27 cellular contexts compared by ENCODE assay signal in genomic region chr2:163205696-163206267, GRCh38.
"Had no signal": no experiment of that assay in that cellular context is flagged by ENCODE, and none has a peak within 500 bp of the region (broad histone marks: within the 10 kb centered on the region; RNA-seq: fewer than 3 reads in every experiment).

No MANE protein-coding gene starts in this region.

- H3K9me3 ChIP-seq: ascending aorta, body of pancreas had no signal

- ATAC-seq: activated CD4-positive, CD25-positive, alpha-beta regulatory T cell treated with anti-CD3 and anti-CD28 coated beads, Interleukin-2, amount 50 U/mL, for 24 hours; activated naive CD4-positive, alpha-beta T cell treated with anti-CD3 and anti-CD28 coated beads, Interleukin-2, amount 50 U/mL, for 72 hours; activated naive CD8-positive, alpha-beta T cell treated with anti-CD3 and anti-CD28 coated beads, Interleukin-2, amount 50 U/mL, for 24 hours; activated T-cell treated with anti-CD3 and anti-CD28 coated beads, Interleukin-2, amount 50 U/mL, for 4 hours; body of pancreas; Right ventricle myocardium inferior had no signal

- H3K36me3 Mint-ChIP-seq: activated naive CD4-positive, alpha-beta T cell treated with anti-CD3 and anti-CD28 coated beads, Interleukin-2, amount 50 U/mL, for 72 hours had no signal

- H3K27ac ChIP-seq: ascending aorta, body of pancreas, KMS-11, SK-N-MC, WERI-Rb-1 had no signal

- H3K9ac ChIP-seq: KMS-11 had no signal

- H3K4me2 ChIP-seq: KMS-11 had no signal

- H3K4me3 Mint-ChIP-seq: activated naive CD8-positive, alpha-beta T cell treated with anti-CD3 and anti-CD28 coated beads, Interleukin-2, amount 50 U/mL, for 24 hours; activated T-cell treated with anti-CD3 and anti-CD28 coated beads, Interleukin-2, amount 50 U/mL, for 4 hours had no signal

- H3K4me1 Mint-ChIP-seq: activated naive CD8-positive, alpha-beta T cell treated with anti-CD3 and anti-CD28 coated beads, Interleukin-2, amount 50 U/mL, for 24 hours had no signal

- DNase-seq: activated CD4-positive, alpha-beta T cell treated with anti-CD3 and anti-CD28 coated beads for 48 hours; activated CD4-positive, alpha-beta T cell treated with anti-CD3 and anti-CD28 coated beads, Interleukin-2, amount 50 U/mL, for 48 hours; activated CD8-positive, alpha-beta memory T cell treated with anti-CD3 and anti-CD28 coated beads for 24 hours; activated effector memory CD4-positive, alpha-beta T cell treated with anti-CD3 and anti-CD28 coated beads, Interleukin-2, amount 50 U/mL, for 16 hours; activated naive CD4-positive, alpha-beta T cell treated with Interleukin-2 at 50 U/mL for 16 hours; activated naive CD8-positive, alpha-beta T cell treated with anti-CD3 and anti-CD28 coated beads, Interleukin-2, amount 50 U/mL, for 24 hours; activated T-cell treated with anti-CD3 and anti-CD28 coated beads, Interleukin-2, amount 50 U/mL, for 4 hours; amniotic stem cell; body of pancreas; central memory CD4-positive, alpha-beta T cell; MM.1S; NCI-H1105; NCI-H1436; NCI-H187; NCI-H2081 treated with DMSO at 0.1 percent for 48 hours; NCI-H446 treated with DMSO at 0.1 percent for 48 hours; NCI-H524 treated with DMSO at 0.1 percent for 48 hours; NCI-H82; RPMI8226; T-helper 1 cell; WERI-Rb-1 had no signal

- H3K27ac Mint-ChIP-seq: activated naive CD4-positive, alpha-beta T cell treated with anti-CD3 and anti-CD28 coated beads, Interleukin-2, amount 50 U/mL, for 72 hours; activated naive CD8-positive, alpha-beta T cell treated with anti-CD3 and anti-CD28 coated beads, Interleukin-2, amount 50 U/mL, for 24 hours had no signal

- H3K9me3 Mint-ChIP-seq: activated naive CD8-positive, alpha-beta T cell treated with anti-CD3 and anti-CD28 coated beads, Interleukin-2, amount 50 U/mL, for 24 hours had no signal

- H3K27me3 ChIP-seq: ascending aorta, body of pancreas had no signal

- H3K36me3 ChIP-seq: ascending aorta, WERI-Rb-1 had no signal

- H3K4me1 ChIP-seq: ascending aorta, body of pancreas had no signal

- H3K27me3 Mint-ChIP-seq: activated naive CD8-positive, alpha-beta T cell treated with anti-CD3 and anti-CD28 coated beads, Interleukin-2, amount 50 U/mL, for 24 hours had no signal

- H3K4me3 ChIP-seq: ascending aorta, body of pancreas, SK-N-MC had no signal
